In the genomic region with DNA sequence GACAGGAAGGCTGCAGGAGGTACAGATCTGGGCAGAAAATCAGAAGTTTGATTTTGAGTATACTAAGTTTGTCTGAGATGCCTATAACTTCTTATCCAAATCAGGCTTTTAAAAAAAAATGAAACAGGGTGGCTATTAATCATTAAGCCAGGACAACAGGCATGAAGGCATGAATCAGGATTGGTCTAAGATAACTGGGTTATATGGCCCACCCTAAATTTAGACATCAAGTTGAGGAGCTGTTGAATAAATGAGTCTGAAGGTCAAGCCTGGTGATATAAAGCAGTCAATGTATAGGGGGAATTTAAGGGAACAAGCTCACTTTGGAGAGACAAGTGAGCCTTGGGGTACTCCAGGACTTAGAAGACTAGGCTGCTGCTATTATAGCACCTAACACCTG, we compare ENCODE assay signal across 19 cellular contexts. TPM values are rescaled to one million over a fixed set of nuclear protein-coding genes. Genes with fewer than 3 reads are reported as not detected.
DNase-seq lines count a peak whose midpoint lies in the region; ATAC-seq, FAIRE-seq and TF ChIP-seq lines count a peak whose summit lies in the region.
"Had no signal": no experiment of that assay in that cellular context is flagged by ENCODE, and none has a peak within 500 bp of the region (broad histone marks: within the 10 kb centered on the region; RNA-seq: fewer than 3 reads in every experiment).

No MANE protein-coding gene starts in this region.

- peaks cover 0 to 1% of the 10 kb centered on the region in 2 donors for H3K27me3 Mint-ChIP-seq in CD8-positive, alpha-beta memory T cell
- H3K27me3 Mint-ChIP-seq: B cell had no signal

- H3K36me3 ChIP-seq in CD8-positive, alpha-beta memory T cell (ENCODE audit: insufficient read depth, low read length), result peaks cover 39% of the 10 kb centered on the region
- H3K36me3 ChIP-seq in mucosa of descending colon (ENCODE audit: low read depth) (no peaks in the 10 kb centered on the region), small intestine (ENCODE audit: control insufficient read depth in 2 of 2, insufficient read depth in 2 of 2, low read length in 2 of 2) (peaks cover 8 to 13% of the 10 kb centered on the region in 2 donors), vagina (peaks cover 0 to 84% of the 10 kb centered on the region in 2 donors), SJCRH30 (peaks cover 25% of the 10 kb centered on the region)

- no peak overlapping the region for H3K27ac ChIP-seq in CD8-positive, alpha-beta memory T cell (ENCODE audit: low read depth, low read length)
- H3K27ac ChIP-seq in VCaP (peak overlapping the region; percentile 95), small intestine (ENCODE audit: low read depth in 1 of 2, low read length in 1 of 2) (no peak overlapping the region), vagina (no peak overlapping the region), SJCRH30 (no peak overlapping the region)
- H3K27ac ChIP-seq: BLaER1 treated with 17β-estradiol and CSF1 and Interleukin-3, amounts not matched to agents 10 nM and 100 nM had no signal

- no peaks in the 10 kb centered on the region for H3K27me3 ChIP-seq in CD8-positive, alpha-beta memory T cell (ENCODE audit: insufficient read depth, low read length, poor library complexity, severe bottlenecking)
- no peaks in the 10 kb centered on the region for H3K27me3 ChIP-seq in small intestine (ENCODE audit: control insufficient read depth in 2 of 2, insufficient read depth in 2 of 2, low read length in 2 of 2)
- H3K27me3 ChIP-seq in vagina, result no peaks in the 10 kb centered on the region
- H3K27me3 ChIP-seq in SJCRH30, result no peaks in the 10 kb centered on the region
- H3K27me3 ChIP-seq: BLaER1 treated with 17β-estradiol and CSF1 and Interleukin-3, amounts not matched to agents 10 nM and 100 nM had no signal

- ATAC-seq in mucosa of descending colon, result peak; percentile 53
- ATAC-seq: CD8-positive, alpha-beta T cell; GM12878; HepG2 had no signal

- no peaks in the 10 kb centered on the region for H3K9me3 ChIP-seq in CD8-positive, alpha-beta memory T cell (ENCODE audit: low read length)
- H3K9me3 ChIP-seq in mucosa of descending colon, result no peaks in the 10 kb centered on the region
- no peaks in the 10 kb centered on the region for H3K9me3 ChIP-seq in small intestine (ENCODE audit: control insufficient read depth, low read depth)
- H3K9me3 ChIP-seq in vagina, result no peaks in the 10 kb centered on the region
- H3K9me3 ChIP-seq in SJCRH30 (replicated peaks), result no peaks in the 10 kb centered on the region
- H3K9me3 ChIP-seq: BLaER1 treated with 17β-estradiol and CSF1 and Interleukin-3, amounts not matched to agents 10 nM and 100 nM had no signal

- FAIRE-seq in small intestine (lab: Jason Lieb, UNC), result no peak
- FAIRE-seq: GM12878, H1, HepG2 had no signal

- intact Hi-C loops in mucosa of descending colon (cut with DNase I, micrococcal nuclease), result no loop called here
- intact Hi-C loops in vagina (cut with DNase I), result no loop called here

- H3K27ac Mint-ChIP-seq in CD8-positive, alpha-beta memory T cell, result peak overlapping the region in 5 of 8 donors; percentile 3 to 75 (median 36)
- H3K27ac Mint-ChIP-seq: B cell; CD8-positive, alpha-beta T cell had no signal

- peaks cover 21 to 84% (median 29%) of the 10 kb centered on the region in 3 donors for H3K36me3 Mint-ChIP-seq in CD8-positive, alpha-beta memory T cell

- DNase-seq in CD8-positive, alpha-beta memory T cell, result no peak
- no peak for DNase-seq in mucosa of descending colon
- DNase-seq in small intestine, result peak; percentile 76
- DNase-seq in vagina (ENCODE audit: extremely low spot score in 2 of 2), result no peak
- DNase-seq in SJCRH30, result no peak
- no peak for DNase-seq in cerebellum (ENCODE audit: low spot score)
- DNase-seq: CD8-positive, alpha-beta T cell; COR-L47; DMS 273 treated with DMSO at 0.1 percent for 48 hours; DMS53; DND-41; EL; H9 had no signal

- POLR2A ChIA-PET in CD8-positive, alpha-beta memory T cell (lab: Charles Lee), result no interaction called here

- no peak for TF ChIP-seq CTCF in VCaP (conservative IDR thresholded peaks at IDR 0.05)
- TF ChIP-seq CTCF in mucosa of descending colon (IDR thresholded peaks at IDR 0.05), result no peak
- no peak for TF ChIP-seq CTCF in vagina (IDR thresholded peaks at IDR 0.05)

- TF ChIP-seq POLR2A in vagina (IDR thresholded peaks at IDR 0.05), result no peak

- peaks cover 0 to 5% (median 0%) of the 10 kb centered on the region in 3 donors for H3K4me1 Mint-ChIP-seq in CD8-positive, alpha-beta memory T cell
- H3K4me1 Mint-ChIP-seq: H9 had no signal

- CTCF ChIA-PET in CD8-positive, alpha-beta memory T cell (lab: Charles Lee), result interaction anchor here (0.7 to 1.1 kb wide), 3 partner anchors 10 to 42 kb away, joined by 3 to 5 read pairs (median 3); no protein-coding TSS in a partner anchor

- no peak overlapping the region for H3K4me3 Mint-ChIP-seq in CD8-positive, alpha-beta memory T cell
- H3K4me3 Mint-ChIP-seq: B cell; CD8-positive, alpha-beta T cell; H9 had no signal

- H3K4me1 ChIP-seq in CD8-positive, alpha-beta memory T cell (ENCODE audit: insufficient read depth, low read length), result no peaks in the 10 kb centered on the region
- H3K4me1 ChIP-seq in mucosa of descending colon (ENCODE audit: low read depth) (no peaks in the 10 kb centered on the region), small intestine (ENCODE audit: control insufficient read depth in 2 of 2, insufficient read depth in 1 of 2, low read depth in 1 of 2, low read length in 1 of 2) (no peaks in the 10 kb centered on the region), vagina (no peaks in the 10 kb centered on the region), SJCRH30 (peaks cover 11% of the 10 kb centered on the region)
- H3K4me1 ChIP-seq: BLaER1 treated with 17β-estradiol and CSF1 and Interleukin-3, amounts not matched to agents 10 nM and 100 nM had no signal

- no peaks in the 10 kb centered on the region for H3K9me3 Mint-ChIP-seq in CD8-positive, alpha-beta memory T cell
- H3K9me3 Mint-ChIP-seq: CD8-positive, alpha-beta T cell; H9 had no signal

- H3K4me3 ChIP-seq in CD8-positive, alpha-beta memory T cell (ENCODE audit: low read length), result no peak overlapping the region
- no peak overlapping the region for H3K4me3 ChIP-seq in mucosa of descending colon
- H3K4me3 ChIP-seq in small intestine (ENCODE audit: low read depth in 1 of 2, low read length in 2 of 2), result no peak overlapping the region
- H3K4me3 ChIP-seq in vagina, result no peak overlapping the region
- no peak overlapping the region for H3K4me3 ChIP-seq in SJCRH30
- H3K4me3 ChIP-seq: BLaER1 treated with 17β-estradiol and CSF1 and Interleukin-3, amounts not matched to agents 10 nM and 100 nM; GM12878 had no signal

RNA-seq across cellular contexts. Expression of gene NEK9, which starts 28.6 kb away (rescaled TPM):
- 10 to 100 TPM; 72.2 to 74.0 TPM for total RNA-seq in CD8-positive, alpha-beta memory T cell
- 18.0 TPM for polyA plus RNA-seq in CD8-positive, alpha-beta memory T cell
- total RNA-seq in mucosa of descending colon (100 to 1,000 TPM in 1 of 3 donors, 10 to 100 TPM in 2; 44.7 to 104 (median 49.9) TPM), vagina (58.4 TPM), cerebellum (55.7 TPM)
- 10 to 100 TPM; 14.9 to 26.7 (median 23.7) TPM for polyA plus RNA-seq in small intestine
- total RNA-seq in SJCRH30 (2014; rRNA removed; shearing (Covaris generic)), result 40.0 and 44.8 TPM in 2 replicates

RNA-seq across cellular contexts. Expression of gene ZC2HC1C, which starts 28.8 kb away (rescaled TPM):
- total RNA-seq in CD8-positive, alpha-beta memory T cell, result 1 to 10 TPM in 1 of 2 experiments, under 1 TPM in 1; 0.81 to 2.2 TPM
- polyA plus RNA-seq in CD8-positive, alpha-beta memory T cell, result 1.1 TPM
- 1 to 10 TPM; 4.0 to 4.8 (median 4.7) TPM for total RNA-seq in mucosa of descending colon
- polyA plus RNA-seq in small intestine, result 10 to 100 TPM in 1 of 3 donors, 1 to 10 TPM in 2; 3.5 to 15.9 (median 8.6) TPM
- not detected for total RNA-seq in vagina
- total RNA-seq in SJCRH30 (2014; rRNA removed; shearing (Covaris generic)), result not detected in 2 replicates
- 1.1 TPM for total RNA-seq in cerebellum
- total RNA-seq: CD8-positive, alpha-beta T cell had no signal

RNA-seq across cellular contexts. Expression of gene ACYP1, which starts 34.4 kb away (rescaled TPM):
- 10 to 100 TPM; 37.4 to 39.2 TPM for total RNA-seq in CD8-positive, alpha-beta memory T cell
- 20.1 TPM for polyA plus RNA-seq in CD8-positive, alpha-beta memory T cell
- total RNA-seq in mucosa of descending colon (10 to 100 TPM; 18.5 to 26.5 (median 20.3) TPM), vagina (32.4 TPM), cerebellum (45.1 TPM)
- 10 to 100 TPM; 15.9 to 26.2 (median 19.0) TPM for polyA plus RNA-seq in small intestine
- total RNA-seq in SJCRH30 (2014; rRNA removed; shearing (Covaris generic)), result 31.9 and 43.1 TPM in 2 replicates

RNA-seq across cellular contexts. Expression of gene MLH3, which starts 46.9 kb away (rescaled TPM):
- total RNA-seq in CD8-positive, alpha-beta memory T cell, result 10 to 100 TPM; 16.2 to 16.7 TPM
- 10.4 TPM for polyA plus RNA-seq in CD8-positive, alpha-beta memory T cell
- total RNA-seq in mucosa of descending colon (10 to 100 TPM; 22.2 to 40.8 (median 26.2) TPM), vagina (32.9 TPM), cerebellum (45.9 TPM)
- polyA plus RNA-seq in small intestine, result 10 to 100 TPM; 13.9 to 21.2 (median 14.1) TPM
- 6.9 and 9.3 TPM in 2 replicates for total RNA-seq in SJCRH30 (2014; rRNA removed; shearing (Covaris generic))
